Comparison of ENCODE assay signal across 2 cellular contexts in genomic region chr17:45240905-45241314, GRCh38.
TF ChIP-seq lines count a peak whose summit lies in the region.

No MANE protein-coding gene starts in this region.

TF ChIP-seq in HepG2, 621 proteins besides CTCF, POLR2A, EP300 and RAD21:
- TF ChIP-seq MTF2 (CRISPR knock-in tag; IDR thresholded peaks at IDR 0.05; ENCODE audit: borderline replicate concordance) (0 out of 2 replicates have a peak, but pooled peaks have one; percentile 31), MIER2 (CRISPR knock-in tag; IDR thresholded peaks at IDR 0.05) (no peak), DNMT1 (CRISPR knock-in tag; IDR thresholded peaks at IDR 0.05) (0 out of 2 replicates have a peak, but pooled peaks have one; percentile 7)

TF ChIP-seq in HEK293T, 16 proteins besides CTCF, POLR2A, EP300 and RAD21:
- TF ChIP-seq TARDBP (IDR thresholded peaks at IDR 0.05) (no peak), FOXK2 (IDR thresholded peaks at IDR 0.05) (no peak), BHLHE40 (IDR thresholded peaks at IDR 0.05; ENCODE audit: borderline replicate concordance) (no peak), SP1 (IDR thresholded peaks at IDR 0.05) (no peak), SUZ12 (IDR thresholded peaks at IDR 0.05) (no peak), ARNT (IDR thresholded peaks at IDR 0.05) (no peak), ELF4 (IDR thresholded peaks at IDR 0.05) (no peak), LEF1 (IDR thresholded peaks at IDR 0.05; ENCODE audit: borderline replicate concordance) (no peak)
- TF ChIP-seq, protein P1, sequence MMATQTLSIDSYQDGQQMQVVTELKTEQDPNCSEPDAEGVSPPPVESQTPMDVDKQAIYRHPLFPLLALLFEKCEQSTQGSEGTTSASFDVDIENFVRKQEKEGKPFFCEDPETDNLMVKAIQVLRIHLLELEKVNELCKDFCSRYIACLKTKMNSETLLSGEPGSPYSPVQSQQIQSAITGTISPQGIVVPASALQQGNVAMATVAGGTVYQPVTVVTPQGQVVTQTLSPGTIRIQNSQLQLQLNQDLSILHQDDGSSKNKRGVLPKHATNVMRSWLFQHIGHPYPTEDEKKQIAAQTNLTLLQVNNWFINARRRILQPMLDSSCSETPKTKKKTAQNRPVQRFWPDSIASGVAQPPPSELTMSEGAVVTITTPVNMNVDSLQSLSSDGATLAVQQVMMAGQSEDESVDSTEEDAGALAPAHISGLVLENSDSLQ (IDR thresholded peaks at IDR 0.05) = no peak
